ENCODE assay signal across 8 cellular contexts in the genomic region with DNA sequence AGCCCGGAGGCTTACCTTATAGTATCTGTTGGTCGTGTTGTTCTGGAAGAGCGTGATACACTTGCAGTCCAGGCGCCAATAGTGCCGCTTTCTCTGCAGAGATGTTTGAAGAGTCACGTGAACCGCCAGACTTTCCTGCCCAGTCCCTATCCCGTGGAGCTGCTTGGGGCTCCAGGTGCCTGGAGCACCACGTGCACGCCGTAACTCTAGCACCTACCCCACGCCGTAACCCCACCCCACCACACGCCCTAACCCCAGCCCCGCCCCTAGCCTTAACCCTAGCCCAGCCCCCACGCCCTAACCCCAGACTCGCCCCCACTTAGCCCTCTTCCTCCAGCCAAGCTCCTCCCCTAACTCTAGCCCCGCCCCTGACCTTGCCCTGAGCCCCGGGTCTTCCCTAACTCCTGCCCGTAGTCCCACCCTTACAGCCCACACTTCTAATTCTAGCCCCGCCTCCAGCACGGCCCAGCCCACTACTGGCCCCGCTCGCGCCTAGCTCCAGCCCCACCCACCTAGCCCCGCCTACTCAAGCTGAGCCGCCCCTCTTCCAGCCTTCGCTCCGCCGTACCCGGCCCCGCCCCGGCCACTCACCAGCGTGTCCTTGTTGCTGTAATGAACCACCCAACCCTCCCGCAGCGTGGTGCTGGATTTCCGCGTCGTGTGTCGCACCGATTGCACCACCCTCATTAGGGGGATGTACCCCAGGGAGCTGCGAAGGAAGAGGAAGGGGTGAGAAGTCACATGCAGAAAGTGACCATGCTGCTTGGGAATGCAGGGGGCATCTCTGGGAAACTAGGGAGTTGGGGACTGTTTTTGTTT. TPM values are rescaled to one million over a fixed set of nuclear protein-coding genes. Genes with fewer than 3 reads are reported as not detected.
DNase-seq lines count a peak whose midpoint lies in the region; ATAC-seq and TF ChIP-seq lines count a peak whose summit lies in the region.

No MANE protein-coding gene starts in this region.

- no peaks in the 10 kb centered on the region for H3K79me2 ChIP-seq in GM23248 (ENCODE audit: insufficient read depth)

- H3K4me1 Mint-ChIP-seq in neural crest cell (peaks cover 12% of the 10 kb centered on the region), Calu3 (ENCODE audit: low read depth, unreplicated experiment) (no peaks in the 10 kb centered on the region)

- H3K9me3 ChIP-seq in GM23248 (ENCODE audit: low read depth), result no peaks in the 10 kb centered on the region

- H3K4me1 ChIP-seq in GM23248 (ENCODE audit: insufficient read depth), result no peaks in the 10 kb centered on the region

- H3K27me3 ChIP-seq in GM23248 (replicated peaks; ENCODE audit: insufficient read depth), result no peaks in the 10 kb centered on the region

- peaks cover 49% of the 10 kb centered on the region; the same call in 1 of the 2 replicates for H3K36me3 ChIP-seq in GM23248 (ENCODE audit: low read depth)

- no TSS peak for BruUV-seq in Calu3 (replicated peaks; lab: Mats Ljungman, UMichigan)

- ATAC-seq in GM18520 (IDR thresholded peaks at IDR 0.05; ENCODE audit: unreplicated experiment), result no peak
- ATAC-seq in GM21723 (IDR thresholded peaks at IDR 0.05; ENCODE audit: unreplicated experiment), result no peak

- peak overlapping the region; percentile 32; the same call in 1 of the 2 replicates for H3K4me3 ChIP-seq in GM23248

- peak; percentile 90 for DNase-seq in GM23248
- peak; percentile 69 for DNase-seq in SK-N-DZ (ENCODE audit: low spot score)
- peak; percentile 66 for DNase-seq in fibroblast of the conjunctiva (ENCODE audit: low read depth)
- DNase-seq in neural crest cell (ENCODE audit: low read depth, low spot score), result peak; percentile 84
- no peak for DNase-seq in cerebellum (ENCODE audit: low spot score)
- DNase-seq in Calu3, result no peak

- H3F3A ChIP-seq in GM23248 (ENCODE audit: insufficient read depth), result no peaks in the 10 kb centered on the region

- H3K9me3 Mint-ChIP-seq in neural crest cell (no peaks in the 10 kb centered on the region), Calu3 (ENCODE audit: low read depth, unreplicated experiment) (no peaks in the 10 kb centered on the region)

- H3K27ac Mint-ChIP-seq in neural crest cell (ENCODE audit: unreplicated experiment), result no peak overlapping the region
- H3K27ac Mint-ChIP-seq in Calu3 (ENCODE audit: unreplicated experiment), result no peak overlapping the region

- H3K27me3 Mint-ChIP-seq in neural crest cell (ENCODE audit: low read depth) (no peaks in the 10 kb centered on the region), Calu3 (ENCODE audit: unreplicated experiment) (no peaks in the 10 kb centered on the region)

- no peak for TF ChIP-seq CTCF in neural crest cell (conservative IDR thresholded peaks at IDR 0.05)
- TF ChIP-seq CTCF in Calu3 (IDR thresholded peaks at IDR 0.05; ENCODE audit: unreplicated experiment), result no peak

- H3K36me3 Mint-ChIP-seq in neural crest cell (ENCODE audit: low read depth) (peaks cover 26% of the 10 kb centered on the region), Calu3 (ENCODE audit: insufficient read depth, unreplicated experiment) (peaks cover 79% of the 10 kb centered on the region)

- intact Hi-C loops in Calu3 (cut with micrococcal nuclease; ENCODE audit: unreplicated experiment), result no loop called here

- H3K27ac ChIP-seq in GM23248, result no peak overlapping the region

- H3K4me3 Mint-ChIP-seq in neural crest cell (peak overlapping the region; percentile 27), Calu3 (ENCODE audit: low read depth, unreplicated experiment) (no peak overlapping the region)

- WGBS in GM23248 (ENCODE audit: low coverage in 1 of 2, low lambda C conversion rate in 2 of 2, missing lambda C conversion rate in 2 of 2), 2 experiments, result 25 to 33% methylated on average over 21 to 42 of the region's 42 CpGs

- CTCF ChIA-PET in Calu3 (lab: Charles Lee), result interaction anchor here (0.6 kb wide), 2 partner anchors 91 to 195 kb away, joined by 3 read pairs; a partner anchor contains a TSS

- H2AFZ ChIP-seq in GM23248, result no peak overlapping the region

- H3K9me2 ChIP-seq in GM23248 (ENCODE audit: insufficient read depth), result no peaks in the 10 kb centered on the region

- no peak overlapping the region for H3K9ac ChIP-seq in GM23248

- in situ Hi-C loops in GM23248 (cut with MboI), result no loop called here

- H4K20me1 ChIP-seq in GM23248 (ENCODE audit: insufficient read depth), result no peaks in the 10 kb centered on the region

- peak overlapping the region; percentile 9 for H3K4me2 ChIP-seq in GM23248 (ENCODE audit: unreplicated experiment)

RNA-seq across cellular contexts. Expression of a gene that starts 19.6 kb away (rescaled TPM):
- total RNA-seq in GM23248 (2014; rRNA removed; shearing (Covaris generic)), result 11.9 and 16.4 TPM in 2 replicates
- polyA plus RNA-seq in GM23248 (2016; fragmentation: Nextera tagmentation; extraction: Ambion mirVana), result 12.3 and 14.2 TPM in 2 replicates
- 7.4 and 8.8 TPM in 2 replicates for polyA plus RNA-seq in SK-N-DZ (2014; cell fraction: cytosol; rRNA removed)
- polyA plus RNA-seq in SK-N-DZ (2014; cell fraction: nucleus; rRNA removed), result 10.0 and 12.7 TPM in 2 replicates
- 55.5 and 57.2 TPM in 2 replicates for total RNA-seq in neural crest cell
- total RNA-seq in cerebellum, result 9.8 TPM
- 98.3 and 110 TPM in 2 replicates for total RNA-seq in Calu3 (2022)

RNA-seq across cellular contexts. Expression of a gene that starts 36.4 kb away (rescaled TPM):
- total RNA-seq in GM23248 (2014; rRNA removed; shearing (Covaris generic)), result 7.1 and 7.3 TPM in 2 replicates
- polyA plus RNA-seq in GM23248 (2016; fragmentation: Nextera tagmentation; extraction: Ambion mirVana), result 0.63 and 0.66 TPM in 2 replicates
- polyA plus RNA-seq in SK-N-DZ (2014; cell fraction: cytosol; rRNA removed), result 3.1 and 6.6 TPM in 2 replicates
- polyA plus RNA-seq in SK-N-DZ (2014; cell fraction: nucleus; rRNA removed), result 3.2 and 5.7 TPM in 2 replicates
- total RNA-seq in neural crest cell (6.5 and 7.4 TPM in 2 replicates), cerebellum (6.6 TPM), Calu3 (2022) (not detected in 2 replicates)

RNA-seq across cellular contexts. Expression of a gene that starts 48.5 kb away (rescaled TPM):
- total RNA-seq in GM23248 (2014; rRNA removed; shearing (Covaris generic)), result 32.1 and 41.5 TPM in 2 replicates
- polyA plus RNA-seq in GM23248 (2016; fragmentation: Nextera tagmentation; extraction: Ambion mirVana), result 12.4 and 15.0 TPM in 2 replicates
- polyA plus RNA-seq in SK-N-DZ (2014; cell fraction: cytosol; rRNA removed), result 10.1 and 19.0 TPM in 2 replicates
- polyA plus RNA-seq in SK-N-DZ (2014; cell fraction: nucleus; rRNA removed), result 8.9 and 12.5 TPM in 2 replicates
- total RNA-seq in neural crest cell (31.9 and 38.6 TPM in 2 replicates), cerebellum (18.8 TPM), Calu3 (2022) (33.7 and 35.0 TPM in 2 replicates)

RNA-seq across cellular contexts. Expression of a gene that starts 48.9 kb away (rescaled TPM):
- 75.7 and 114 TPM in 2 replicates for total RNA-seq in GM23248 (2014; rRNA removed; shearing (Covaris generic))
- 44.4 and 45.9 TPM in 2 replicates for polyA plus RNA-seq in GM23248 (2016; fragmentation: Nextera tagmentation; extraction: Ambion mirVana)
- polyA plus RNA-seq in SK-N-DZ (2014; cell fraction: cytosol; rRNA removed), result 85.9 and 92.5 TPM in 2 replicates
- polyA plus RNA-seq in SK-N-DZ (2014; cell fraction: nucleus; rRNA removed), result 108 and 111 TPM in 2 replicates
- total RNA-seq in neural crest cell, result 128 and 138 TPM in 2 replicates
- 73.6 TPM for total RNA-seq in cerebellum
- total RNA-seq in Calu3 (2022), result 149 and 151 TPM in 2 replicates

Comparison
In these comparisons a context has a peak if more than half of its experiments do, and no peak if none do; other contexts are left out.
1. DNase-seq: peak in GM23248 (single experiment), SK-N-DZ (single experiment), fibroblast of the conjunctiva (single experiment) and neural crest cell (single experiment); none in cerebellum (single experiment) and Calu3 (single experiment).